Comparison of ENCODE assay signal across 28 cellular contexts in genomic region chrX:1528884-1529203, GRCh38. TPM values are rescaled to one million over a fixed set of nuclear protein-coding genes. Genes with fewer than 3 reads are reported as not detected.
"Had no signal": no experiment of that assay in that cellular context is flagged by ENCODE, and none has a peak within 500 bp of the region (broad histone marks: within the 10 kb centered on the region; RNA-seq: fewer than 3 reads in every experiment).

No MANE protein-coding gene starts in this region.

- H3K27me3 Mint-ChIP-seq: activated naive CD8-positive, alpha-beta T cell; naive B cell; stimulated activated memory B cell treated with anti-CD40 and anti-IgM and Interleukin-4, amounts not matched to agents 10 μg/mL and 1 μg/mL and 100 μg/mL, for 72 hours; stimulated activated naive CD8-positive, alpha-beta T cell treated with anti-CD3 and anti-CD28 coated beads, Interleukin-15, amount 100 ng/mL, for 72 hours had no signal

- H3K36me3 Mint-ChIP-seq: activated naive CD8-positive, alpha-beta T cell; mesothelial cell of epicardium; naive B cell had no signal

- H3K4me3 Mint-ChIP-seq: activated naive CD8-positive, alpha-beta T cell; mesothelial cell of epicardium; naive B cell; nephron progenitor cell; stimulated activated memory B cell treated with anti-CD40 and anti-IgM and Interleukin-4, amounts not matched to agents 10 μg/mL and 1 μg/mL and 100 μg/mL, for 72 hours; stimulated activated naive CD8-positive, alpha-beta T cell treated with anti-CD3 and anti-CD28 coated beads, Interleukin-15, amount 100 ng/mL, for 72 hours; T-helper 1 cell treated with Interleukin-12 subunit alpha and Interleukin-12 subunit beta and Interleukin-4 antibody, amounts not matched to agents 30 μg/mL and 1 μg/mL, for 36 hours had no signal

- FAIRE-seq: colon, pancreas, small intestine, TTC549 had no signal

- H3K4me1 ChIP-seq: body of pancreas, esophagus squamous epithelium, pancreas, psoas muscle, sigmoid colon, upper lobe of left lung, vagina had no signal

- H3K9me3 ChIP-seq: body of pancreas, esophagus squamous epithelium, heart right ventricle, pancreas, psoas muscle, sigmoid colon, upper lobe of left lung, vagina had no signal

- H3K9me3 Mint-ChIP-seq: mesothelial cell of epicardium; naive B cell; nephron progenitor cell; stimulated activated memory B cell treated with anti-CD40 and anti-IgM and Interleukin-4, amounts not matched to agents 10 μg/mL and 1 μg/mL and 100 μg/mL, for 72 hours; stimulated activated naive CD8-positive, alpha-beta T cell treated with anti-CD3 and anti-CD28 coated beads, Interleukin-15, amount 100 ng/mL, for 72 hours; T-helper 1 cell treated with Interleukin-12 subunit alpha and Interleukin-12 subunit beta and Interleukin-4 antibody, amounts not matched to agents 30 μg/mL and 1 μg/mL, for 36 hours had no signal

- H3K4me1 Mint-ChIP-seq: mesothelial cell of epicardium, nephron progenitor cell had no signal

- H3K36me3 ChIP-seq: esophagus squamous epithelium, heart right ventricle, pancreas, sigmoid colon, upper lobe of left lung, vagina had no signal

- DNase-seq: activated T-cell treated with anti-CD3 and anti-CD28 coated beads, Interleukin-2, amount 50 U/mL, for 1 hour; aorta; body of pancreas; dermis blood vessel endothelial cell; effector CD4-positive, alpha-beta T cell; esophagus squamous epithelium; foreskin melanocyte; heart right ventricle; naive B cell; nephron progenitor cell; pancreas; psoas muscle; sigmoid colon; small intestine; substantia nigra; SW 1271; T-helper 9 cell; upper lobe of left lung had no signal

- H3K27ac Mint-ChIP-seq: activated naive CD8-positive, alpha-beta T cell; mesothelial cell of epicardium; naive B cell; nephron progenitor cell; stimulated activated memory B cell treated with anti-CD40 and anti-IgM and Interleukin-4, amounts not matched to agents 10 μg/mL and 1 μg/mL and 100 μg/mL, for 72 hours; stimulated activated naive CD8-positive, alpha-beta T cell treated with anti-CD3 and anti-CD28 coated beads, Interleukin-15, amount 100 ng/mL, for 72 hours; T-helper 1 cell treated with Interleukin-12 subunit alpha and Interleukin-12 subunit beta and Interleukin-4 antibody, amounts not matched to agents 30 μg/mL and 1 μg/mL, for 36 hours had no signal

- H3K27ac ChIP-seq: body of pancreas, esophagus squamous epithelium, heart right ventricle, pancreas, psoas muscle, sigmoid colon, upper lobe of left lung, vagina, VCaP had no signal

- H3K27me3 ChIP-seq: body of pancreas, pancreas, upper lobe of left lung, vagina had no signal

- ATAC-seq: body of pancreas, heart right ventricle, pancreas, psoas muscle had no signal

- H3K4me3 ChIP-seq: body of pancreas, esophagus squamous epithelium, heart right ventricle, pancreas, psoas muscle, sigmoid colon, upper lobe of left lung, vagina had no signal

RNA-seq across cellular contexts. Expression of gene P2RY8, which starts 8.1 kb away (rescaled TPM):
- total RNA-seq: kidney epithelial cell, mesothelial cell of epicardium had no signal
